1 cellular context compared by ENCODE assay signal in genomic region chr16:29987371-29988085, GRCh38.
TF ChIP-seq lines count a peak whose summit lies in the region.

No MANE protein-coding gene starts in this region.

TF ChIP-seq in HepG2, 621 proteins besides CTCF, POLR2A, EP300 and RAD21:
- TF ChIP-seq GABPB1 (CRISPR knock-in tag; IDR thresholded peaks at IDR 0.05) (no peak), SMYD3 (CRISPR knock-in tag; IDR thresholded peaks at IDR 0.05) (no peak), CBX5 (CRISPR knock-in tag; IDR thresholded peaks at IDR 0.05; ENCODE audit: borderline replicate concordance) (no peak), HOXA5 (CRISPR knock-in tag; IDR thresholded peaks at IDR 0.05) (no peak), ZNF530 (CRISPR knock-in tag; IDR thresholded peaks at IDR 0.05; ENCODE audit: low read depth) (no peak), AGO2 (optimal IDR thresholded peaks at IDR 0.05; ENCODE audit: low read depth, low read length) (peak; percentile 64), ZNF3 (CRISPR knock-in tag; IDR thresholded peaks at IDR 0.05) (no peak), RBFOX2 (IDR thresholded peaks at IDR 0.05; ENCODE audit: low read depth, low read length) (peak; percentile 68)
